In the genomic region with DNA sequence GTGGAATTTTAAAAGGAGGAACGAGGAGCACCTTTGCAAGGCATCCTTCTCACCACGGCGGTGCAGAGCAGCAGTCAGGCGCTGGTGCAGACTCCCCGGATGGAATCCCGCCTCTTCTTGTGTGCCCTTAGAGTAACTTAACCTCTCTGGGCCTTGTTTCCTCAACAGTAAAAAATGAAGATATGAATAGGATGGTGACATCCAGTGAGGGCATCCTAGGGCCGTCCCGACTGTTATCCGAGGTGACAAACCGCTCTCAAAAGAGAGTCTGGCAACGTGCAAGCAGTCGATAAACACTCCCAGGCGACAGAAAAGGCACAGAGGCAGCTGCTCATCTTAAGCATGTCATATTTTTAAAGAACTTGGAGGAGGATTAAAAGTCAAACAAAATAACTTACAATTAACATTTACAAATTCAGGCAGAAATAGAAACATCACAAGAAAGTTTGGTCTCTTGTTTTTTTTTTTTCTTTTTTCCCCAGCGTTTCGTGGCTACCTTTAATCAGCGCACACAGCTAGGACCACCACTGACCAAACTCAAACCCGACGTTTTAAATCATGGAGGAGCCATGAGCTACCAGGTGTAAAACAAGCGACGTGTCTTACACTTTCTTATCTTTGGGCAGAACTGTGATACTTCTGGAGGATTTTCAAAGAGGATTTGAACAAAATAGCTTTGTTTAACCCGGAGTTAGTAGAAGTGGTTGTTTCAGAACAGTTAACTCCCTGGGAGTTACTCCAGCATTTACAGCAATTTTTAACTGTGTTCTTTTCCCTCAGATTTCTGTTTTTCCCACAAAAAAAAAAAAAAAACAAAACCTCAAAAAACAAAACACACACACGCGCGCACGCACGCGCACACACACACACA, we compare ENCODE assay signal across 8 cellular contexts. TPM values are rescaled to one million over a fixed set of nuclear protein-coding genes. Genes with fewer than 3 reads are reported as not detected.
DNase-seq lines count a peak whose midpoint lies in the region; ATAC-seq, FAIRE-seq and TF ChIP-seq lines count a peak whose summit lies in the region.

No MANE protein-coding gene starts in this region.

- H3K27ac ChIP-seq in ACC112 (ENCODE audit: low read depth, low read length) (peak overlapping the region; percentile 92; the same call in 1 of the 2 replicates), KMS-11 (no peak overlapping the region), GM12878 (ENCODE audit: control insufficient read depth, insufficient read depth) (peak overlapping the region; percentile 97), mesenchymal stem cell (ENCODE audit: low read length, poor library complexity, severe bottlenecking) (no peak overlapping the region)

- RAD21 ChIA-PET in GM12878 (lab: Charles Lee; ENCODE audit: unreplicated experiment), result interaction anchor here (0.8 to 9.0 kb wide), 12 partner anchors 7 to 81 kb away, joined by 3 to 73 read pairs (median 6); no protein-coding TSS in a partner anchor

- peak overlapping the region in 1 of 2 experiments; percentile 58 for H2BK12ac ChIP-seq in mesenchymal stem cell (ENCODE audit: low read length in 2 of 2)

- peaks cover 5% of the 10 kb centered on the region for H3K79me1 ChIP-seq in mesenchymal stem cell (replicated peaks; ENCODE audit: low read length, poor library complexity, severe bottlenecking)

- H2AFZ ChIP-seq in ACC112 (ENCODE audit: low read length, unreplicated experiment), result no peak overlapping the region
- H2AFZ ChIP-seq in KMS-11 (ENCODE audit: low read depth), result peak overlapping the region; percentile 99; the same call in 1 of the 2 replicates
- no peak overlapping the region for H2AFZ ChIP-seq in GM12878 (ENCODE audit: control insufficient read depth, low read depth, low read length)
- no peak overlapping the region for H2AFZ ChIP-seq in mesenchymal stem cell (ENCODE audit: low read depth, low read length)

- peak overlapping the region; percentile 39 to 93 for H3K18ac ChIP-seq in mesenchymal stem cell (ENCODE audit: low read depth in 1 of 2, low read length in 2 of 2)

- SMC1A ChIA-PET in GM12878 (lab: Charles Lee; ENCODE audit: uncharacterized antibody, unreplicated experiment), result interaction anchor here (0.6 to 2.9 kb wide), 19 partner anchors 9 to 165 kb away, joined by 3 to 27 read pairs (median 5); no protein-coding TSS in a partner anchor

- peak overlapping the region; percentile 39 for H2BK15ac ChIP-seq in mesenchymal stem cell (ENCODE audit: low read depth, poor library complexity, severe bottlenecking)

- no peak overlapping the region for H2BK5ac ChIP-seq in mesenchymal stem cell (ENCODE audit: low read depth, low read length, poor library complexity, severe bottlenecking)

- POLR2A ChIA-PET in GM12878 (lab: Charles Lee), result interaction anchor here (0.7 to 5.2 kb wide), 12 partner anchors 9 to 81 kb away, joined by 3 to 45 read pairs (median 4); no protein-coding TSS in a partner anchor

- WGBS in GM12878 (ENCODE audit: insufficient coverage, insufficient replicate concordance, low lambda C conversion rate, missing lambda C conversion rate), result 39% methylated on average over 21 of the region's 27 CpGs
- whole genome bisulfite sequencing in mesenchymal stem cell, result 79% methylated on average over 25 of the region's 27 CpGs

- no peak overlapping the region for H3K23ac ChIP-seq in mesenchymal stem cell (ENCODE audit: low read length in 2 of 2)

- DNase-seq in GM12878 (ENCODE audit: low read depth, low spot score), result no peak
- DNase-seq in mesenchymal stem cell, result no peak

- peak overlapping the region; percentile 65 for H2AK5ac ChIP-seq in mesenchymal stem cell (ENCODE audit: low read length, severe bottlenecking)

- H3K79me2 ChIP-seq in ACC112 (ENCODE audit: control insufficient read depth, insufficient read depth, low read length, unreplicated experiment), result peaks cover 14% of the 10 kb centered on the region
- no peaks in the 10 kb centered on the region for H3K79me2 ChIP-seq in KMS-11 (ENCODE audit: insufficient read depth, low read depth)
- H3K79me2 ChIP-seq in GM12878 (ENCODE audit: control insufficient read depth, insufficient read depth, low read length), result peaks cover 73% of the 10 kb centered on the region

- TSS peak; percentile 30 for BruUV-seq in GM12878 (replicated peaks; lab: Mats Ljungman, UMichigan)

- no peak for FAIRE-seq in GM12878 (lab: Jason Lieb, UNC)

- in situ Hi-C loops in GM12878 (cut with MboI), result no loop called here

- TF ChIP-seq EP300 in GM12878 (IDR thresholded peaks at IDR 0.05; ENCODE audit: borderline replicate concordance in 1 of 2, control insufficient read depth in 1 of 2, low read depth in 2 of 2, low read length in 2 of 2), result no peak

- CTCF ChIA-PET in GM12878 (lab: Yijun Ruan, JAX), result interaction anchor here (0.6 to 4.5 kb wide), 13 partner anchors 8 to 323 kb away, joined by 3 to 19 read pairs (median 5); no protein-coding TSS in a partner anchor

- H3K4me2 ChIP-seq in KMS-11, result peak overlapping the region; percentile 80; the same call in 1 of the 2 replicates
- H3K4me2 ChIP-seq in GM12878 (ENCODE audit: control insufficient read depth, insufficient read depth), result peak overlapping the region; percentile 60
- peak overlapping the region; percentile 98 for H3K4me2 ChIP-seq in mesenchymal stem cell (ENCODE audit: low read length, poor library complexity, severe bottlenecking)

- no peak for TF ChIP-seq POLR2A in GM12878 (IDR thresholded peaks at IDR 0.05; ENCODE audit: low read depth, low read length)

- H4K91ac ChIP-seq in mesenchymal stem cell (ENCODE audit: low read length), result no peak overlapping the region

- TF ChIP-seq RAD21 in GM12878 (IDR thresholded peaks at IDR 0.05; ENCODE audit: insufficient read depth, low read depth, low read length), result no peak

- ATAC-seq in GM12878 (no peak), HG02973 (IDR thresholded peaks at IDR 0.05; ENCODE audit: unreplicated experiment) (no peak), HG02938 (IDR thresholded peaks at IDR 0.05; ENCODE audit: unreplicated experiment) (no peak), GM21737 (IDR thresholded peaks at IDR 0.05; ENCODE audit: unreplicated experiment) (no peak), HG02885 (IDR thresholded peaks at IDR 0.05; ENCODE audit: poor library complexity, unreplicated experiment) (no peak)

- H3K14ac ChIP-seq in mesenchymal stem cell (ENCODE audit: low read length in 2 of 2), result peak overlapping the region in 1 of 2 experiments; percentile 66

- peak overlapping the region; percentile 95 for H3K4me3 ChIP-seq in ACC112 (ENCODE audit: low read depth, low read length)
- peak overlapping the region; percentile 30 for H3K4me3 ChIP-seq in KMS-11 (IDR thresholded peaks at IDR 0.05; ENCODE audit: insufficient read depth, low read depth, low read length)
- H3K4me3 ChIP-seq in GM12878, result peak overlapping the region; percentile 98
- H3K4me3 ChIP-seq in mesenchymal stem cell (ENCODE audit: insufficient read depth in 1 of 2, low read depth in 1 of 2, low read length in 2 of 2), result peak overlapping the region; percentile 84

- H3K27me3 ChIP-seq in ACC112 (ENCODE audit: insufficient read depth, low read length), result no peaks in the 10 kb centered on the region
- H3K27me3 ChIP-seq in KMS-11 (ENCODE audit: insufficient read depth, low read depth), result no peaks in the 10 kb centered on the region
- H3K27me3 ChIP-seq in GM12878 (replicated peaks in 1 of 2; ENCODE audit: control insufficient read depth in 2 of 2, insufficient read depth in 2 of 2, low read length in 1 of 2), result no peaks in the 10 kb centered on the region
- no peaks in the 10 kb centered on the region for H3K27me3 ChIP-seq in mesenchymal stem cell (ENCODE audit: control insufficient read depth in 1 of 2, insufficient read depth in 1 of 2, low read length in 2 of 2)

- peak overlapping the region in 1 of 2 experiments; percentile 13 for H3K4ac ChIP-seq in mesenchymal stem cell (ENCODE audit: low read depth in 1 of 2, low read length in 2 of 2)

- H3K36me3 ChIP-seq in ACC112 (ENCODE audit: insufficient read depth, low read length) (no peaks in the 10 kb centered on the region), KMS-11 (ENCODE audit: insufficient read depth) (no peaks in the 10 kb centered on the region), GM12878 (ENCODE audit: control insufficient read depth in 2 of 2, insufficient read depth in 2 of 2, low read length in 1 of 2) (no peaks in the 10 kb centered on the region), mesenchymal stem cell (ENCODE audit: control insufficient read depth in 1 of 2, insufficient read depth in 2 of 2, low read depth in 1 of 2, low read length in 2 of 2) (no peaks in the 10 kb centered on the region)

- H3K4me1 ChIP-seq in ACC112 (ENCODE audit: control insufficient read depth, insufficient read depth, low read length, unreplicated experiment) (peaks cover 41% of the 10 kb centered on the region), KMS-11 (ENCODE audit: low read depth, poor library complexity, severe bottlenecking) (peaks cover 6% of the 10 kb centered on the region), GM12878 (ENCODE audit: control insufficient read depth, insufficient read depth, low read length) (peaks cover 38% of the 10 kb centered on the region), mesenchymal stem cell (ENCODE audit: control insufficient read depth, insufficient read depth, low read depth, low read length) (peaks cover 22% of the 10 kb centered on the region)

- H4K8ac ChIP-seq in mesenchymal stem cell (ENCODE audit: low read length), result no peak overlapping the region

- peak overlapping the region; percentile 54 for H2BK120ac ChIP-seq in mesenchymal stem cell (ENCODE audit: low read depth, low read length)

- H4K20me1 ChIP-seq in KMS-11 (ENCODE audit: insufficient read depth), result no peaks in the 10 kb centered on the region
- no peaks in the 10 kb centered on the region for H4K20me1 ChIP-seq in GM12878 (ENCODE audit: control insufficient read depth, insufficient read depth)

- peak overlapping the region; percentile 90; the same call in 1 of the 2 replicates for H3K9ac ChIP-seq in KMS-11
- H3K9ac ChIP-seq in GM12878 (ENCODE audit: control insufficient read depth, insufficient read depth, low read length), result peak overlapping the region; percentile 97
- H3K9ac ChIP-seq in mesenchymal stem cell (ENCODE audit: low read length), result peak overlapping the region; percentile 85

- intact Hi-C loops in GM12878 (cut with micrococcal nuclease; ENCODE audit: unreplicated experiment), result loop anchor here (5.0 kb wide), 1 partner anchor 128 kb away; no protein-coding TSS in a partner anchor

- TF ChIP-seq CTCF in KMS-11 (conservative IDR thresholded peaks at IDR 0.05; ENCODE audit: low read depth, low read length), result no peak
- no peak for TF ChIP-seq CTCF in GM12878 (IDR thresholded peaks at IDR 0.05 in 2 of 3, conservative IDR thresholded peaks at IDR 0.05 in 1 of 3; ENCODE audit: control insufficient read depth in 2 of 3, extremely low read depth in 1 of 3, insufficient read depth in 1 of 3, low read depth in 3 of 3, low read length in 3 of 3)

- H3K9me3 ChIP-seq in GM12878 (replicated peaks; ENCODE audit: control insufficient read depth, insufficient read depth, low read length), result no peaks in the 10 kb centered on the region; the same call in 2 of the 3 replicates
- H3K9me3 ChIP-seq in mesenchymal stem cell (ENCODE audit: control insufficient read depth, low read length), result no peaks in the 10 kb centered on the region

RNA-seq across cellular contexts. Expression of gene MBP, which starts 2.1 kb away (rescaled TPM):
- total RNA-seq in GM12878 (2013; cell fraction: nucleolus; rRNA removed), result 143 and 147 TPM in 2 replicates
- total RNA-seq in GM12878 (2014; rRNA removed) (41.1 and 43.2 TPM in 2 replicates), GM12878 (2014; rRNA removed; fragmentation: Illumina TruSeq; extraction: Trizol) (33.5 and 34.6 TPM in 2 replicates), GM12878 (2021) (52.5 and 55.8 TPM in 2 replicates)
- polyA plus RNA-seq in GM12878 (2011; ENCODE audit: low read depth), result 19.6 TPM
- polyA plus RNA-seq in GM12878 (2011; rRNA removed) (67.8 and 75.9 TPM in 2 replicates), GM12878 (2014; fragmentation: Illumina TruSeq; extraction: Trizol) (38.6 and 41.9 TPM in 2 replicates), GM12878 (2014; fragmentation: Nextera tagmentation; extraction: Ambion mirVana) (10 to 100 TPM; 12.2 to 13.3 TPM), GM12878 (2014; rRNA removed) (34.0 and 35.0 TPM in 2 replicates), GM12878 (2016; fragmentation: Nextera tagmentation; extraction: Ambion mirVana) (10 to 100 TPM; 42.2 to 42.4 TPM)
- 43.5 and 56.5 TPM in 2 replicates for polyA plus RNA-seq in GM12878 (2011; cell fraction: cytosol; rRNA removed)
- 42.3 and 48.6 TPM in 2 replicates for polyA plus RNA-seq in GM12878 (2011; cell fraction: nucleus; rRNA removed)
- polyA plus RNA-seq in GM12878 (2012), result 22.9 and 32.1 TPM in 2 replicates
- 65.0 and 79.1 TPM in 2 replicates for polyA minus RNA-seq in GM12878 (2011; rRNA and poly(A)+ RNA removed)
- polyA minus RNA-seq in GM12878 (2011; cell fraction: cytosol; rRNA and poly(A)+ RNA removed), result 29.4 and 33.1 TPM in 2 replicates
- 36.0 and 54.1 TPM in 2 replicates for polyA minus RNA-seq in GM12878 (2011; cell fraction: nucleus; rRNA and poly(A)+ RNA removed)
- polyA plus RNA-seq in mesenchymal stem cell (2013, experiment 1 of 2), result 7.6 TPM
- polyA plus RNA-seq in mesenchymal stem cell (2013, experiment 2 of 2), result 8.8 TPM

Comparison
In these comparisons a context has a peak if more than half of its experiments do, and no peak if none do; other contexts are left out.
1. H3K27ac ChIP-seq: peak in ACC112 (single experiment) and GM12878 (single experiment); none in KMS-11 (single experiment) and mesenchymal stem cell (single experiment).
2. H3K4me3 ChIP-seq: peak in every context shown above with its lines; median percentile 98 in GM12878; 95 in ACC112; 84 in mesenchymal stem cell; 30 in KMS-11.
3. Peak in every context shown above with its lines, with median percentiles within 50 percentile points of each other: H3K4me2 ChIP-seq and H3K9ac ChIP-seq.